8 cellular contexts compared by ENCODE assay signal in the genomic region with DNA sequence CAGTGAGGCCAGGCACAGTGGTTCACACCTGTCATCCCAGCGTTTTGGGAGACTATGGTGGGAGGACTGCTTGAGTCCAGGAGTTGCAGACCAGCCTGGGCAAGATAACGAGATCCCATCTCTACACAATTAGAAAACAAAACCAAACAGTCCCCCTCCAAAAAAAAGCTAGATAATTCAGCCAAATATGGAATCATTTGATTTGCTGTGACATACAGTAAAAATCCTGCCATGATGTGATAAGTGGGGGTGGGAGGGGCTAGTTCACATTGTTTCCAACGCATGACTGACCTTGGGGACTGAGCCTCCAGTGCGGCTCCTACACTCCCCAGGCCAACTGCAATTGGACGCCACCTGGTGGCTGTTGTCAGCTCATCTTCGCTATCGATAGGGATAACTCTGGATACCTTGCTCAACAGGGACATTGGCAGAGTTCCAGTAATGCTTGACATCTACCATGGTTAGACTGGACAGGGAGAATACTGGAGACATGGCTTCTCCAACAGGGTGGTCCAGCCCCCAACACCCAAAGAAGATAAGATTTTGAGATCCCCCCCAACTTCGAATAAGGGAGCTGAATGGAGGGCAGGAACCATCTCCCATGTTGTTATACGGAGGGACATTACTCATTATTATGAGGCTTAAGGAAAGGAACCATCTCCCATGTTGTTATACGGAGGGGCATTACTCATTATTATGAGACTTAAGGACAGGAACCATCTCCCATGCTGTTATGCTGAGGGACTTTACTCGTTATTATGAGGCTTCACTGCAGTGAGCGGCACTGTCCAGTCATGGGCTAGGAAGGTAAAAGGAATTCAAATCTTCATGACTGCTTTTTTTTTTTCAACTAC.
DNase-seq lines count a peak whose midpoint lies in the region; ATAC-seq and TF ChIP-seq lines count a peak whose summit lies in the region.

No MANE protein-coding gene starts in this region.

- H3K4me3 ChIP-seq in H7 (ENCODE audit: insufficient read depth, low read depth, low read length) (no peak overlapping the region), MM.1S (ENCODE audit: low read length) (peak overlapping the region; percentile 36), trophoblast cell (ENCODE audit: low read depth, low read length) (no peak overlapping the region)

- H3K79me1 ChIP-seq in trophoblast cell (ENCODE audit: low read length), result peaks cover 5% of the 10 kb centered on the region

- no peak overlapping the region for H4K12ac ChIP-seq in trophoblast cell (ENCODE audit: low read depth, low read length)

- no peak overlapping the region for H3K18ac ChIP-seq in trophoblast cell (ENCODE audit: low read length)

- H3K36me3 ChIP-seq in H7 (replicated peaks; ENCODE audit: control insufficient read depth, insufficient read depth, low read length) (no peaks in the 10 kb centered on the region), MM.1S (replicated peaks; ENCODE audit: insufficient read depth, low read length) (no peaks in the 10 kb centered on the region), trophoblast cell (ENCODE audit: control insufficient read depth in 1 of 2, insufficient read depth in 2 of 2, low read length in 2 of 2) (no peaks in the 10 kb centered on the region)

- peak overlapping the region; percentile 85 for H3K27ac ChIP-seq in MM.1S (ENCODE audit: low read length)
- H3K27ac ChIP-seq in trophoblast cell (ENCODE audit: low read depth, low read length), result no peak overlapping the region

- H2AK5ac ChIP-seq in trophoblast cell (ENCODE audit: low read length), result peak overlapping the region; percentile 71

- H3K79me2 ChIP-seq in MM.1S (ENCODE audit: low read length), result no peaks in the 10 kb centered on the region
- no peaks in the 10 kb centered on the region for H3K79me2 ChIP-seq in trophoblast cell (ENCODE audit: control insufficient read depth, insufficient read depth, low read length, poor library complexity)

- no peak overlapping the region for H2BK120ac ChIP-seq in trophoblast cell (ENCODE audit: insufficient read depth, low read length, poor library complexity)

- H2AFZ ChIP-seq in MM.1S (ENCODE audit: low read length) (0 out of 2 replicates have a peak overlapping the region, but pooled peaks have one; percentile 20), trophoblast cell (ENCODE audit: insufficient read depth, low read length, poor library complexity) (no peak overlapping the region)

- no peaks in the 10 kb centered on the region for H3K9me2 ChIP-seq in MM.1S (replicated peaks; ENCODE audit: insufficient read depth, low read length)

- no peak overlapping the region for H3K23ac ChIP-seq in trophoblast cell (ENCODE audit: low read length)

- peaks cover 1% of the 10 kb centered on the region; the same call in 1 of the 2 replicates for H3K27me3 ChIP-seq in H7 (ENCODE audit: control insufficient read depth, insufficient read depth, low read length)
- peaks cover 65% of the 10 kb centered on the region for H3K27me3 ChIP-seq in MM.1S (replicated peaks; ENCODE audit: insufficient read depth, low read length)
- no peaks in the 10 kb centered on the region for H3K27me3 ChIP-seq in trophoblast cell (ENCODE audit: insufficient read depth, low read length)

- H3K4ac ChIP-seq in trophoblast cell (ENCODE audit: low read depth, low read length), result no peak overlapping the region

- WGBS in trophoblast cell (ENCODE audit: extremely low coverage, insufficient coverage, insufficient read length), result no CpG with 5 or more reads among the region's 12 CpGs

- peak; percentile 87 for TF ChIP-seq CTCF in MM.1S (IDR thresholded peaks at IDR 0.05; ENCODE audit: low read length)

- H3K9me3 ChIP-seq in MM.1S (replicated peaks; ENCODE audit: insufficient read depth, low read length) (no peaks in the 10 kb centered on the region), trophoblast cell (ENCODE audit: insufficient read depth, low read depth, low read length) (no peaks in the 10 kb centered on the region)

- H2BK12ac ChIP-seq in trophoblast cell (ENCODE audit: low read length), result peak overlapping the region; percentile 87

- H2BK5ac ChIP-seq in trophoblast cell (ENCODE audit: low read depth, low read length, poor library complexity), result no peak overlapping the region

- no peak overlapping the region for H4K8ac ChIP-seq in trophoblast cell (ENCODE audit: low read depth, low read length)

- H3K4me1 ChIP-seq in MM.1S (ENCODE audit: low read length) (peaks cover 23% of the 10 kb centered on the region), trophoblast cell (ENCODE audit: control insufficient read depth in 1 of 2, insufficient read depth in 2 of 2, low read length in 2 of 2) (peaks cover 8 to 29% of the 10 kb centered on the region in 2 experiments)

- peak; percentile 80 for DNase-seq in EL
- DNase-seq in H7, result peak; percentile 65
- peak; percentile 77 for DNase-seq in MM.1S
- peak; percentile 18 for DNase-seq in SIG-M5 (lab: John Stamatoyannopoulos, UW)
- DNase-seq in activated naive CD4-positive, alpha-beta T cell treated with Interleukin-2 at 50 U/mL for 16 hours, result peak; percentile 75
- DNase-seq in germinal center (ENCODE audit: low spot score), result peak; percentile 82
- peak; percentile 85 to 96 for DNase-seq in trophoblast cell

- H3F3A ChIP-seq in MM.1S (ENCODE audit: insufficient read depth, low read length), result peaks cover 18% of the 10 kb centered on the region

- H3K9ac ChIP-seq in MM.1S (ENCODE audit: low read length), result peak overlapping the region; percentile 43; the same call in 1 of the 2 replicates
- no peak overlapping the region for H3K9ac ChIP-seq in trophoblast cell (ENCODE audit: low read length)

- H3K4me2 ChIP-seq in MM.1S (ENCODE audit: low read depth, low read length), result peak overlapping the region; percentile 78
- no peak overlapping the region for H3K4me2 ChIP-seq in trophoblast cell (ENCODE audit: low read length)

- no peak overlapping the region for H4K91ac ChIP-seq in trophoblast cell (ENCODE audit: low read depth, low read length)

- H3K14ac ChIP-seq in trophoblast cell (ENCODE audit: low read length), result no peak overlapping the region

- no peaks in the 10 kb centered on the region for H4K20me1 ChIP-seq in MM.1S (ENCODE audit: insufficient read depth, low read length)

- ATAC-seq in HG03521 (IDR thresholded peaks at IDR 0.05; ENCODE audit: unreplicated experiment), result no peak

Comparison
In these comparisons a context has a peak if more than half of its experiments do, and no peak if none do; other contexts are left out.
1. DNase-seq: peak in every context shown above with its lines; median percentile 90 in trophoblast cell; 82 in germinal center; 80 in EL; 77 in MM.1S; 75 in activated naive CD4-positive, alpha-beta T cell treated with Interleukin-2 at 50 U/mL for 16 hours; 65 in H7; 18 in SIG-M5.